ENCODE assay signal across 16 cellular contexts in the genomic region with DNA sequence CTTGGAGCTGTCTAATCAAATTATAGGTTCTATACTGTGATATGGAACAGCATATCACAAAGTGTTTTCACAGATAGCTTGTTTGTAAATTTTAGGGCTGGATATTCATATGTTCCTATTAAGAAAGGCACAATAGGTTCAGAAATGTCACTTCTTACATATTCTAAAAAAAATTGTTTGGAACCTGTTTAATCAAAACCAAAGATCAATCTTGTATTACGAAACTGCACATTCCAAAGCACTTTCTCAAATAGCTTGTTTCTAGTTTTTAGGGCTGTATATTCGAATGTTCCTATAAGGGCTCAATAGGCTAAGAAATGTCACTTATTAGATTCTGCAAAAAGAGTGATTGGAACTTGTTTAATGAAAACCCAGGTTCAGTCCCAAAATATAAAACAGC.
DNase-seq lines count a peak whose midpoint lies in the region; ATAC-seq, FAIRE-seq and TF ChIP-seq lines count a peak whose summit lies in the region.
"Had no signal": no experiment of that assay in that cellular context is flagged by ENCODE, and none has a peak within 500 bp of the region (broad histone marks: within the 10 kb centered on the region; RNA-seq: fewer than 3 reads in every experiment).

No MANE protein-coding gene starts in this region.

- POLR2A ChIA-PET in HepG2 (lab: Yijun Ruan, JAX), result no interaction called here
- POLR2A ChIA-PET in CD4-positive, alpha-beta T cell (lab: Charles Lee), result no interaction called here

- H3K4me2 ChIP-seq in HepG2 (ENCODE audit: low read depth, low read length), result no peak overlapping the region
- H3K4me2 ChIP-seq: BLaER1 treated with 17β-estradiol and CSF1 and Interleukin-3, amounts not matched to agents 10 nM and 100 nM had no signal

- TF ChIP-seq EP300 in HepG2 (IDR thresholded peaks at IDR 0.05; ENCODE audit: low read depth in 2 of 2, low read length in 2 of 2) (no peak), HepG2 (CRISPR knock-in tag; IDR thresholded peaks at IDR 0.05; ENCODE audit: borderline replicate concordance) (no peak)

- H3K27ac Mint-ChIP-seq in CD4-positive, alpha-beta T cell, result no peak overlapping the region
- H3K27ac Mint-ChIP-seq: CD4-positive, CD25-positive, alpha-beta regulatory T cell; IgD-negative memory B cell had no signal

- CTCF ChIA-PET in HepG2 (lab: Yijun Ruan, JAX; ENCODE audit: low intra/inter-chr PET ratio, low total read pairs), result no interaction called here
- CTCF ChIA-PET in CD4-positive, alpha-beta T cell (lab: Charles Lee), result no interaction called here

- ATAC-seq in HepG2, result no peak
- no peak for ATAC-seq in gastrocnemius medialis
- ATAC-seq in CD4-positive, alpha-beta T cell (ENCODE audit: poor library complexity), result no peak
- ATAC-seq: GM12878 had no signal

- no TSS peak for BruUV-seq in HepG2 (replicated peaks; lab: Mats Ljungman, UMichigan)

- TF ChIP-seq CTCF in liver (IDR thresholded peaks at IDR 0.05; ENCODE audit: low read depth, low read length, missing input control) (no peak), HepG2 (CRISPR knock-in tag; IDR thresholded peaks at IDR 0.05) (no peak), gastrocnemius medialis (IDR thresholded peaks at IDR 0.05 in 4 of 5, conservative IDR thresholded peaks at IDR 0.05 in 1 of 5) (no peak)
- no peak for TF ChIP-seq CTCF in CD4-positive, alpha-beta T cell (IDR thresholded peaks at IDR 0.05)

- no peaks in the 10 kb centered on the region for H3K4me1 Mint-ChIP-seq in CD4-positive, alpha-beta T cell (ENCODE audit: low read depth)
- H3K4me1 Mint-ChIP-seq: CD4-positive, CD25-positive, alpha-beta regulatory T cell; IgD-negative memory B cell had no signal

- H3K9me3 Mint-ChIP-seq in CD4-positive, alpha-beta T cell, result no peaks in the 10 kb centered on the region
- H3K9me3 Mint-ChIP-seq: CD4-positive, CD25-positive, alpha-beta regulatory T cell; IgD-negative memory B cell had no signal

- no peak for FAIRE-seq in HepG2 (lab: Jason Lieb, UNC)
- FAIRE-seq: GM12878, GM18507 had no signal

- no peaks in the 10 kb centered on the region for H4K20me1 ChIP-seq in HepG2 (ENCODE audit: insufficient read depth, low read length)
- H4K20me1 ChIP-seq: BLaER1 treated with 17β-estradiol and CSF1 and Interleukin-3, amounts not matched to agents 10 nM and 100 nM had no signal

- no peak overlapping the region for H3K9ac ChIP-seq in liver (ENCODE audit: low read depth in 1 of 2, low read length in 2 of 2)
- H3K9ac ChIP-seq in HepG2 (ENCODE audit: insufficient read depth, low read depth, low read length), result no peak overlapping the region
- H3K9ac ChIP-seq: BLaER1 treated with 17β-estradiol and CSF1 and Interleukin-3, amounts not matched to agents 10 nM and 100 nM had no signal

- no peak overlapping the region for H2AFZ ChIP-seq in HepG2 (ENCODE audit: low read length)

- H3K9me3 ChIP-seq in liver (ENCODE audit: control insufficient read depth in 4 of 4, low read length in 3 of 4) (no peaks in the 10 kb centered on the region), HepG2 (ENCODE audit: low read length) (no peaks in the 10 kb centered on the region), gastrocnemius medialis (no peaks in the 10 kb centered on the region)
- no peaks in the 10 kb centered on the region for H3K9me3 ChIP-seq in CD4-positive, alpha-beta T cell (ENCODE audit: control insufficient read depth, low read length)
- H3K9me3 ChIP-seq: BLaER1 treated with 17β-estradiol and CSF1 and Interleukin-3, amounts not matched to agents 10 nM and 100 nM had no signal

- H3K27me3 Mint-ChIP-seq in CD4-positive, alpha-beta T cell, result no peaks in the 10 kb centered on the region
- H3K27me3 Mint-ChIP-seq: IgD-negative memory B cell had no signal

- H3K27me3 ChIP-seq in liver (ENCODE audit: control insufficient read depth in 4 of 4, insufficient read depth in 4 of 4, low read length in 3 of 4) (no peaks in the 10 kb centered on the region), HepG2 (ENCODE audit: control insufficient read depth in 1 of 2, insufficient read depth in 2 of 2, low read length in 2 of 2) (no peaks in the 10 kb centered on the region), gastrocnemius medialis (no peaks in the 10 kb centered on the region)
- no peaks in the 10 kb centered on the region for H3K27me3 ChIP-seq in CD4-positive, alpha-beta T cell (ENCODE audit: control insufficient read depth, insufficient read depth, low read length)
- H3K27me3 ChIP-seq: BLaER1 treated with 17β-estradiol and CSF1 and Interleukin-3, amounts not matched to agents 10 nM and 100 nM had no signal

- no peak overlapping the region for H3K27ac ChIP-seq in liver (ENCODE audit: low read depth in 1 of 2, low read length in 2 of 2)
- H3K27ac ChIP-seq in HepG2 (ENCODE audit: extremely low read length, insufficient read depth, low read length), result no peak overlapping the region
- no peak overlapping the region for H3K27ac ChIP-seq in gastrocnemius medialis
- H3K27ac ChIP-seq in CD4-positive, alpha-beta T cell (ENCODE audit: low read depth, low read length), result no peak overlapping the region
- H3K27ac ChIP-seq: BLaER1 treated with 17β-estradiol and CSF1 and Interleukin-3, amounts not matched to agents 10 nM and 100 nM had no signal

- 44% methylated on average over 2 of the region's 2 CpGs for WGBS in liver
- 4% methylated on average over 2 of the region's 2 CpGs for WGBS in HepG2 (ENCODE audit: low lambda C conversion rate)

- H3K4me3 ChIP-seq in liver (ENCODE audit: low read depth in 1 of 3, low read length in 3 of 3), result no peak overlapping the region
- no peak overlapping the region for H3K4me3 ChIP-seq in HepG2 (replicated peaks in 1 of 3; ENCODE audit: insufficient read depth in 1 of 3, low read depth in 2 of 3, low read length in 3 of 3)
- no peak overlapping the region for H3K4me3 ChIP-seq in gastrocnemius medialis
- H3K4me3 ChIP-seq: BLaER1 treated with 17β-estradiol and CSF1 and Interleukin-3, amounts not matched to agents 10 nM and 100 nM; GM12878 had no signal

- no peaks in the 10 kb centered on the region for H3K79me2 ChIP-seq in HepG2 (ENCODE audit: insufficient read depth, low read length)

- peak in 1 of 2 donors; percentile 10 for TF ChIP-seq RAD21 in liver (IDR thresholded peaks at IDR 0.05)
- no peak for TF ChIP-seq RAD21 in HepG2 (CRISPR knock-in tag; IDR thresholded peaks at IDR 0.05)

- in situ Hi-C loops in HepG2 (cut with HindIII; ENCODE audit: extremely low pct_ligation_motif_present, low pct_unique_long_range_greater_than_20kb) (no loop called here), gastrocnemius medialis (cut with MboI; ENCODE audit: low sequenced_read_pairs in 4 of 4) (no loop called here)

- DNase-seq in HepG2 (ENCODE audit: low spot score), result no peak
- DNase-seq in dedifferentiated amniotic fluid mesenchymal stem cell (ENCODE audit: extremely low spot score), result peak; percentile 20
- DNase-seq in iris pigment epithelial cell (ENCODE audit: low read depth), result peak; percentile 19
- no peak for DNase-seq in gastrocnemius medialis
- no peak for DNase-seq in effector CD8-positive, alpha-beta T cell (lab: John Stamatoyannopoulos, UW)
- DNase-seq in NCI-H2227 (lab: John Stamatoyannopoulos, UW; ENCODE audit: unreplicated experiment), result no peak
- no peak for DNase-seq in CD4-positive, alpha-beta T cell
- DNase-seq: 8988T; Calu3; CD4-positive, CD25-positive, alpha-beta regulatory T cell; DMS 273 treated with DMSO at 0.1 percent for 48 hours had no signal

- intact Hi-C loops in HepG2 (cut with micrococcal nuclease; ENCODE audit: unreplicated experiment), result no loop called here
- intact Hi-C loops in gastrocnemius medialis (cut with DNase I; ENCODE audit: low total_unique reads), result no loop called here
- intact Hi-C loops in CD4-positive, alpha-beta T cell (cut with DNase I, micrococcal nuclease), result no loop called here

- H3K36me3 ChIP-seq in liver (ENCODE audit: control insufficient read depth in 4 of 4, insufficient read depth in 3 of 4, low read depth in 1 of 4, low read length in 3 of 4), result no peaks in the 10 kb centered on the region
- H3K36me3 ChIP-seq in HepG2 (replicated peaks in 1 of 2; ENCODE audit: control insufficient read depth in 1 of 2, insufficient read depth in 2 of 2, low read length in 2 of 2), result no peaks in the 10 kb centered on the region
- H3K36me3 ChIP-seq in gastrocnemius medialis, result no peaks in the 10 kb centered on the region
- H3K36me3 ChIP-seq: BLaER1 treated with 17β-estradiol and CSF1 and Interleukin-3, amounts not matched to agents 10 nM and 100 nM had no signal

- TF ChIP-seq POLR2A in HepG2 (IDR thresholded peaks at IDR 0.05; ENCODE audit: insufficient read depth in 1 of 2, low read depth in 2 of 2, low read length in 2 of 2), result no peak
- no peak for TF ChIP-seq POLR2A in gastrocnemius medialis (IDR thresholded peaks at IDR 0.05)

- no peak overlapping the region for H3K4me3 Mint-ChIP-seq in CD4-positive, alpha-beta T cell
- H3K4me3 Mint-ChIP-seq: CD4-positive, CD25-positive, alpha-beta regulatory T cell; IgD-negative memory B cell had no signal

- no peaks in the 10 kb centered on the region for H3K36me3 Mint-ChIP-seq in CD4-positive, alpha-beta T cell (ENCODE audit: low read depth)
- H3K36me3 Mint-ChIP-seq: CD4-positive, CD25-positive, alpha-beta regulatory T cell; IgD-negative memory B cell had no signal

- peaks cover 0 to 12% (median 5%) of the 10 kb centered on the region in 4 donors for H3K4me1 ChIP-seq in liver (ENCODE audit: control insufficient read depth in 4 of 4, insufficient read depth in 4 of 4, low read length in 3 of 4)
- H3K4me1 ChIP-seq in HepG2 (ENCODE audit: insufficient read depth, low read length), result no peaks in the 10 kb centered on the region
- no peaks in the 10 kb centered on the region for H3K4me1 ChIP-seq in gastrocnemius medialis
- H3K4me1 ChIP-seq: BLaER1 treated with 17β-estradiol and CSF1 and Interleukin-3, amounts not matched to agents 10 nM and 100 nM had no signal

TF ChIP-seq in liver, 16 proteins besides CTCF, POLR2A, EP300 and RAD21:
- TF ChIP-seq HNF4A (conservative IDR thresholded peaks at IDR 0.05) (peak; percentile 9), SP1 (IDR thresholded peaks at IDR 0.05) (no peak)

TF ChIP-seq in HepG2, 621 proteins besides CTCF, POLR2A, EP300 and RAD21 (continues in another document):
- TF ChIP-seq ZNF703 (CRISPR knock-in tag; IDR thresholded peaks at IDR 0.05; ENCODE audit: borderline replicate concordance), result no peak
- TF ChIP-seq ZFP1 (CRISPR knock-in tag; IDR thresholded peaks at IDR 0.05), result no peak
- TF ChIP-seq ZNF468 (CRISPR knock-in tag; IDR thresholded peaks at IDR 0.05), result no peak
- no peak for TF ChIP-seq ZNF207 (IDR thresholded peaks at IDR 0.05; ENCODE audit: borderline replicate concordance)
- TF ChIP-seq ZBTB21 (CRISPR knock-in tag; IDR thresholded peaks at IDR 0.05), result no peak
- TF ChIP-seq TBP (CRISPR knock-in tag; IDR thresholded peaks at IDR 0.05), result no peak

Comparison
In these comparisons a context has a peak if more than half of its experiments do, and no peak if none do; other contexts are left out.
1. DNase-seq: peak in dedifferentiated amniotic fluid mesenchymal stem cell (single experiment) and iris pigment epithelial cell (single experiment); none in HepG2 (single experiment), gastrocnemius medialis (0 of 2), effector CD8-positive, alpha-beta T cell (single experiment), NCI-H2227 (single experiment) and CD4-positive, alpha-beta T cell (0 of 10).